8 cellular contexts compared by ENCODE assay signal in genomic region chr22:40024201-40025061, GRCh38. TPM values are rescaled to one million over a fixed set of nuclear protein-coding genes. Genes with fewer than 3 reads are reported as not detected.
DNase-seq lines count a peak whose midpoint lies in the region; ATAC-seq lines count a peak whose summit lies in the region.

No MANE protein-coding gene starts in this region.

- H3K14ac ChIP-seq in mesenchymal stem cell (ENCODE audit: low read length in 2 of 2) = no peak overlapping the region

- no peaks in the 10 kb centered on the region for H3K79me1 ChIP-seq in mesenchymal stem cell (replicated peaks; ENCODE audit: low read length, poor library complexity, severe bottlenecking)

- H3K4ac ChIP-seq in mesenchymal stem cell (ENCODE audit: low read depth in 1 of 2, low read length in 2 of 2) = no peak overlapping the region

- no peak overlapping the region for H2BK12ac ChIP-seq in mesenchymal stem cell (ENCODE audit: low read length in 2 of 2)

- no peak overlapping the region for H4K8ac ChIP-seq in mesenchymal stem cell (ENCODE audit: low read length)

- peak overlapping the region in 1 of 2 experiments; percentile 26 for H3K4me3 ChIP-seq in mesenchymal stem cell (ENCODE audit: insufficient read depth in 1 of 2, low read depth in 1 of 2, low read length in 2 of 2)

- peak; percentile 54 for DNase-seq in activated gamma-delta T cell treated with Interleukin-2 at 50 U/mL for 16 hours
- DNase-seq in activated gamma-delta T cell (lab: John Stamatoyannopoulos, UW) = no peak
- DNase-seq in NCI-H460 (ENCODE audit: extremely low read depth, low read depth) = peak; percentile 55
- DNase-seq in activated CD4-positive, alpha-beta T cell treated with anti-CD3 and anti-CD28 coated beads, Interleukin-2, amount 50 U/mL, for 24 hours (ENCODE audit: low read depth in 1 of 2, low spot score in 1 of 2) = peak; percentile 34 to 53
- DNase-seq in ecto neural progenitor cell (ENCODE audit: low spot score) = peak; percentile 79
- DNase-seq in mesenchymal stem cell = peak; percentile 71
- peak; percentile 20 to 39 for DNase-seq in stimulated activated CD8-positive, alpha-beta memory T cell treated with anti-CD3 and anti-CD28 coated beads, Interleukin-2, amount 100 ng/mL, for 1 hour (ENCODE audit: low read depth in 2 of 2)

- peaks cover 3% of the 10 kb centered on the region for H3K4me1 ChIP-seq in mesenchymal stem cell (ENCODE audit: control insufficient read depth, insufficient read depth, low read depth, low read length)

- H2AFZ ChIP-seq in mesenchymal stem cell (ENCODE audit: low read depth, low read length) = no peak overlapping the region

- no peak overlapping the region for H3K4me2 ChIP-seq in mesenchymal stem cell (ENCODE audit: low read length, poor library complexity, severe bottlenecking)

- H3K23ac ChIP-seq in mesenchymal stem cell (ENCODE audit: low read length in 2 of 2) = no peak overlapping the region

- peaks cover 38 to 57% of the 10 kb centered on the region in 2 experiments for H3K27me3 ChIP-seq in mesenchymal stem cell (ENCODE audit: control insufficient read depth in 1 of 2, insufficient read depth in 1 of 2, low read length in 2 of 2)

- H4K91ac ChIP-seq in mesenchymal stem cell (ENCODE audit: low read length) = no peak overlapping the region

- no peak overlapping the region for H2BK15ac ChIP-seq in mesenchymal stem cell (ENCODE audit: low read depth, poor library complexity, severe bottlenecking)

- H2BK120ac ChIP-seq in mesenchymal stem cell (ENCODE audit: low read depth, low read length) = no peak overlapping the region

- WGBS in mesenchymal stem cell = 34% methylated on average over 16 of the region's 16 CpGs

- no peaks in the 10 kb centered on the region for H3K9me3 ChIP-seq in mesenchymal stem cell (ENCODE audit: control insufficient read depth, low read length)

- no peak overlapping the region for H3K9ac ChIP-seq in mesenchymal stem cell (ENCODE audit: low read length)

- H2AK5ac ChIP-seq in mesenchymal stem cell (ENCODE audit: low read length, severe bottlenecking) = no peak overlapping the region

- H3K27ac ChIP-seq in mesenchymal stem cell (ENCODE audit: low read length, poor library complexity, severe bottlenecking) = no peak overlapping the region

- no peak for ATAC-seq in HG03565 (IDR thresholded peaks at IDR 0.05; ENCODE audit: unreplicated experiment)

- H3K18ac ChIP-seq in mesenchymal stem cell (ENCODE audit: low read depth in 1 of 2, low read length in 2 of 2) = no peak overlapping the region

- H2BK5ac ChIP-seq in mesenchymal stem cell (ENCODE audit: low read depth, low read length, poor library complexity, severe bottlenecking) = no peak overlapping the region

- no peaks in the 10 kb centered on the region for H3K36me3 ChIP-seq in mesenchymal stem cell (ENCODE audit: control insufficient read depth in 1 of 2, insufficient read depth in 2 of 2, low read depth in 1 of 2, low read length in 2 of 2)

RNA-seq across cellular contexts. Expression of gene FAM83F, which starts 29.7 kb away (rescaled TPM):
- 0.07 and 0.09 TPM in 2 replicates for total RNA-seq in NCI-H460 (2014; rRNA removed; shearing (Covaris generic))
- 0.07 TPM in 1 of 2 replicates, not detected in the other for polyA plus RNA-seq in NCI-H460 (2014; cell fraction: nucleus; rRNA removed)
- polyA plus RNA-seq in mesenchymal stem cell (2013, experiment 1 of 2) = 0.06 TPM
- 0.05 TPM for polyA plus RNA-seq in mesenchymal stem cell (2013, experiment 2 of 2)
